11 cellular contexts compared by ENCODE assay signal in genomic region chr3:42213417-42213816, GRCh38. TPM values are rescaled to one million over a fixed set of nuclear protein-coding genes. Genes with fewer than 3 reads are reported as not detected.
A peak's percentile ranks its signal among the peaks of the same experiment; 100 is the strongest.
DNase-seq lines count a peak whose midpoint lies in the region; ATAC-seq, FAIRE-seq and TF ChIP-seq lines count a peak whose summit lies in the region.
"Had no signal": no experiment of that assay in that cellular context is flagged by ENCODE, and none has a peak within 500 bp of the region (broad histone marks: within the 10 kb centered on the region; RNA-seq: fewer than 3 reads in every experiment).

No MANE protein-coding gene starts in this region.

- peak; percentile 54 for FAIRE-seq in GM18507 (lab: Jason Lieb, UNC)
- FAIRE-seq: keratinocyte had no signal

- H3K27ac Mint-ChIP-seq in T-helper 17 cell (no peak overlapping the region), progenitor cell of endocrine pancreas (no peak overlapping the region)
- peak overlapping the region; percentile 87 to 98 (median 95) for H3K27ac Mint-ChIP-seq in naive thymus-derived CD8-positive, alpha-beta T cell

- ATAC-seq in GM21528 (IDR thresholded peaks at IDR 0.05; ENCODE audit: low FRiP score, unreplicated experiment) = peak; percentile 53
- no peak for ATAC-seq in T-helper 17 cell
- peak; percentile 38 to 52 for ATAC-seq in naive thymus-derived CD8-positive, alpha-beta T cell
- ATAC-seq in SK-N-SH treated with all-trans-retinoic acid at 6 μM for 48 hours = no peak

- TF ChIP-seq CTCF in progenitor cell of endocrine pancreas (IDR thresholded peaks at IDR 0.05; ENCODE audit: unreplicated experiment) = no peak

- H3K9me3 Mint-ChIP-seq in naive thymus-derived CD8-positive, alpha-beta T cell = peaks cover 0 to 1% (median 0%) of the 10 kb centered on the region in 9 donors
- no peaks in the 10 kb centered on the region for H3K9me3 Mint-ChIP-seq in progenitor cell of endocrine pancreas (ENCODE audit: low read depth)

- H3K9me3 ChIP-seq in T-helper 17 cell (ENCODE audit: control insufficient read depth, low read length, poor library complexity, severe bottlenecking) = no peaks in the 10 kb centered on the region

- H3K4me1 Mint-ChIP-seq in T-helper 17 cell (peaks cover 32% of the 10 kb centered on the region), progenitor cell of endocrine pancreas (ENCODE audit: low read depth) (peaks cover 3% of the 10 kb centered on the region)
- peaks cover 37 to 70% (median 63%) of the 10 kb centered on the region in 4 donors for H3K4me1 Mint-ChIP-seq in naive thymus-derived CD8-positive, alpha-beta T cell
- H3K4me1 Mint-ChIP-seq: brain had no signal

- DNase-seq in GM18507 (ENCODE audit: extremely low spot score, insufficient read length, low read depth) = no peak
- no peak for DNase-seq in T-helper 17 cell
- DNase-seq in naive thymus-derived CD8-positive, alpha-beta T cell = peak in 7 of 10 donors; percentile 8 to 69 (median 35)
- no peak for DNase-seq in NCI-H146 (lab: John Stamatoyannopoulos, UW)
- no peak for DNase-seq in progenitor cell of endocrine pancreas (ENCODE audit: low spot score, unreplicated experiment)
- DNase-seq in middle frontal gyrus (ENCODE audit: extremely low spot score, low spot score) = no peak
- DNase-seq: nucleus accumbens had no signal

- H3K36me3 Mint-ChIP-seq in T-helper 17 cell (ENCODE audit: low read depth) = peaks cover 8% of the 10 kb centered on the region
- H3K36me3 Mint-ChIP-seq in naive thymus-derived CD8-positive, alpha-beta T cell = peaks cover 4 to 16% (median 15%) of the 10 kb centered on the region in 3 donors
- peaks cover 20% of the 10 kb centered on the region for H3K36me3 Mint-ChIP-seq in progenitor cell of endocrine pancreas (ENCODE audit: insufficient read depth)

- peak overlapping the region; percentile 21 for H3K4me3 Mint-ChIP-seq in T-helper 17 cell
- peak overlapping the region; percentile 29 to 80 (median 68) for H3K4me3 Mint-ChIP-seq in naive thymus-derived CD8-positive, alpha-beta T cell
- H3K4me3 Mint-ChIP-seq in progenitor cell of endocrine pancreas (ENCODE audit: low read depth) = no peak overlapping the region
- H3K4me3 Mint-ChIP-seq: brain had no signal

- POLR2A ChIA-PET in naive thymus-derived CD8-positive, alpha-beta T cell (lab: Charles Lee) = interaction anchor here (0.6 to 2.0 kb wide), 3 partner anchors 9 to 251 kb away, joined by 3 to 7 read pairs (median 4); partner anchors contain the start of gene ULK4

- H3K27me3 Mint-ChIP-seq in T-helper 17 cell = no peaks in the 10 kb centered on the region
- H3K27me3 Mint-ChIP-seq in naive thymus-derived CD8-positive, alpha-beta T cell = no peaks in the 10 kb centered on the region
- H3K27me3 Mint-ChIP-seq in progenitor cell of endocrine pancreas = no peaks in the 10 kb centered on the region
- H3K27me3 Mint-ChIP-seq: brain had no signal

TF ChIP-seq in SK-N-SH treated with all-trans-retinoic acid at 6 μM for 48 hours, 23 proteins besides CTCF, POLR2A, EP300 and RAD21:
- TF ChIP-seq TSHZ2 (CRISPR knock-in tag; IDR thresholded peaks at IDR 0.05) = no peak
- TF ChIP-seq SNAI2 (CRISPR knock-in tag; IDR thresholded peaks at IDR 0.05) = no peak
- TF ChIP-seq PPARA (CRISPR knock-in tag; IDR thresholded peaks at IDR 0.05; ENCODE audit: borderline replicate concordance) = no peak
- no peak for TF ChIP-seq GLIS3 (CRISPR knock-in tag; IDR thresholded peaks at IDR 0.05)
- TF ChIP-seq PATZ1 (CRISPR knock-in tag; IDR thresholded peaks at IDR 0.05; ENCODE audit: borderline replicate concordance) = no peak
- no peak for TF ChIP-seq POU6F1 (CRISPR knock-in tag; IDR thresholded peaks at IDR 0.05; ENCODE audit: borderline replicate concordance, low read depth)
- no peak for TF ChIP-seq ZFP3 (CRISPR knock-in tag; IDR thresholded peaks at IDR 0.05)
- TF ChIP-seq CSDC2 (CRISPR knock-in tag; IDR thresholded peaks at IDR 0.05) = no peak
- TF ChIP-seq TOX (CRISPR knock-in tag; IDR thresholded peaks at IDR 0.05; ENCODE audit: borderline replicate concordance) = no peak
- TF ChIP-seq ISL1 (CRISPR knock-in tag; IDR thresholded peaks at IDR 0.05) = no peak
- no peak for TF ChIP-seq ESRRG (CRISPR knock-in tag; IDR thresholded peaks at IDR 0.05)
- no peak for TF ChIP-seq BACH2 (CRISPR knock-in tag; IDR thresholded peaks at IDR 0.05; ENCODE audit: borderline replicate concordance)
- no peak for TF ChIP-seq ARNTL (CRISPR knock-in tag; IDR thresholded peaks at IDR 0.05; ENCODE audit: borderline replicate concordance, low read depth)
TF ChIP-seq in SK-N-SH treated with all-trans-retinoic acid at 6 μM for 48 hours: peak in this region for 0.

RNA-seq across cellular contexts. Expression of gene CCK, which starts 52.6 kb away (rescaled TPM):
- total RNA-seq in T-helper 17 cell (not detected), progenitor cell of endocrine pancreas (1.1 and 1.6 TPM in 2 replicates)
- total RNA-seq in naive thymus-derived CD8-positive, alpha-beta T cell = not detected
- polyA plus RNA-seq in naive thymus-derived CD8-positive, alpha-beta T cell = not detected

Comparison
In these comparisons a context has a peak if more than half of its experiments do, and no peak if none do; other contexts are left out.
1. DNase-seq: peak in naive thymus-derived CD8-positive, alpha-beta T cell (7 of 10); none in GM18507 (single experiment), T-helper 17 cell (0 of 3), NCI-H146 (single experiment), progenitor cell of endocrine pancreas (single experiment) and middle frontal gyrus (single experiment).
2. ATAC-seq: peak in GM21528 (single experiment) and naive thymus-derived CD8-positive, alpha-beta T cell (2 of 2); none in T-helper 17 cell (single experiment) and SK-N-SH treated with all-trans-retinoic acid at 6 μM for 48 hours (single experiment).
3. H3K27ac Mint-ChIP-seq: peak in naive thymus-derived CD8-positive, alpha-beta T cell (10 of 10); none in T-helper 17 cell (single experiment) and progenitor cell of endocrine pancreas (single experiment).